In genomic region chr10:47264797-47265281, GRCh38 we compare ENCODE assay signal across 2 cellular contexts.
TF ChIP-seq lines count a peak whose summit lies in the region.

No MANE protein-coding gene starts in this region.

TF ChIP-seq in H1, 55 proteins besides CTCF, POLR2A, EP300 and RAD21 (continued from another document):
- TF ChIP-seq JUN (IDR thresholded peaks at IDR 0.05; ENCODE audit: low read depth, low read length), result no peak
- TF ChIP-seq ZNF274 (IDR thresholded peaks at IDR 0.05; ENCODE audit: borderline replicate concordance, extremely low read depth, low read length), result no peak
- no peak for TF ChIP-seq TAF1 (IDR thresholded peaks at IDR 0.05; ENCODE audit: low read depth, low read length)
- no peak for TF ChIP-seq EZH2 (IDR thresholded peaks at IDR 0.05; ENCODE audit: low read depth, low read length, severe bottlenecking)
- TF ChIP-seq RFX5 (IDR thresholded peaks at IDR 0.05; ENCODE audit: borderline replicate concordance, low read depth, low read length), result no peak
- TF ChIP-seq RXRA (IDR thresholded peaks at IDR 0.05; ENCODE audit: insufficient read depth, low read depth, low read length), result no peak
- TF ChIP-seq SIX5 (IDR thresholded peaks at IDR 0.05; ENCODE audit: low read depth, low read length), result no peak
- no peak for TF ChIP-seq EGR1 (IDR thresholded peaks at IDR 0.05; ENCODE audit: borderline replicate concordance, low read depth, low read length)
- TF ChIP-seq SP1 (IDR thresholded peaks at IDR 0.05; ENCODE audit: low read depth, low read length), result no peak
- no peak for TF ChIP-seq GABPA (IDR thresholded peaks at IDR 0.05; ENCODE audit: borderline replicate concordance, insufficient read depth, low read length)
- no peak for TF ChIP-seq CEBPB (IDR thresholded peaks at IDR 0.05; ENCODE audit: low read depth, low read length)
- no peak for TF ChIP-seq E2F6 (IDR thresholded peaks at IDR 0.05)
- no peak for TF ChIP-seq BCL11A (IDR thresholded peaks at IDR 0.05; ENCODE audit: low read depth in 2 of 2, low read length in 2 of 2)
- no peak for TF ChIP-seq POLR2AphosphoS5 (IDR thresholded peaks at IDR 0.05; ENCODE audit: low read depth, low read length)
- no peak for TF ChIP-seq BACH1 (IDR thresholded peaks at IDR 0.05; ENCODE audit: low read length)
- TF ChIP-seq HDAC6 (IDR thresholded peaks at IDR 0.05; ENCODE audit: low read depth, low read length), result no peak
- no peak for TF ChIP-seq CTBP2 (IDR thresholded peaks at IDR 0.05; ENCODE audit: borderline replicate concordance, insufficient read depth, insufficient read length, low read length)

TF ChIP-seq in SK-N-SH, 30 proteins besides CTCF, POLR2A, EP300 and RAD21 (continued from another document):
- TF ChIP-seq REST (IDR thresholded peaks at IDR 0.05; ENCODE audit: low read depth, low read length) (no peak), GABPA (IDR thresholded peaks at IDR 0.05; ENCODE audit: low read depth) (no peak), MAX (IDR thresholded peaks at IDR 0.05; ENCODE audit: low read depth) (no peak), TAF1 (IDR thresholded peaks at IDR 0.05; ENCODE audit: borderline replicate concordance, low read depth, low read length) (no peak), CHD2 (IDR thresholded peaks at IDR 0.05; ENCODE audit: low read length, partially characterized antibody) (no peak), YY1 (IDR thresholded peaks at IDR 0.05; ENCODE audit: low read depth) (no peak), FOXJ3 (CRISPR knock-in tag; IDR thresholded peaks at IDR 0.05) (no peak), IRF3 (IDR thresholded peaks at IDR 0.05; ENCODE audit: low read depth, low read length) (no peak), FOXM1 (IDR thresholded peaks at IDR 0.05; ENCODE audit: low read depth) (no peak), POLR2AphosphoS5 (IDR thresholded peaks at IDR 0.05; ENCODE audit: low read depth, low read length) (no peak), USF1 (IDR thresholded peaks at IDR 0.05; ENCODE audit: borderline replicate concordance, low read depth) (no peak), USF2 (IDR thresholded peaks at IDR 0.05; ENCODE audit: borderline replicate concordance, low read depth, low read length) (no peak), TCF12 (IDR thresholded peaks at IDR 0.05) (no peak), MEF2A (IDR thresholded peaks at IDR 0.05; ENCODE audit: borderline replicate concordance, low read depth) (no peak), RFX5 (IDR thresholded peaks at IDR 0.05; ENCODE audit: low read length) (no peak), RXRA (IDR thresholded peaks at IDR 0.05; ENCODE audit: borderline replicate concordance, low read depth) (no peak), TEAD4 (IDR thresholded peaks at IDR 0.05; ENCODE audit: borderline replicate concordance, insufficient read depth) (no peak)
